Comparison of ENCODE assay signal across 23 cellular contexts in the genomic region with DNA sequence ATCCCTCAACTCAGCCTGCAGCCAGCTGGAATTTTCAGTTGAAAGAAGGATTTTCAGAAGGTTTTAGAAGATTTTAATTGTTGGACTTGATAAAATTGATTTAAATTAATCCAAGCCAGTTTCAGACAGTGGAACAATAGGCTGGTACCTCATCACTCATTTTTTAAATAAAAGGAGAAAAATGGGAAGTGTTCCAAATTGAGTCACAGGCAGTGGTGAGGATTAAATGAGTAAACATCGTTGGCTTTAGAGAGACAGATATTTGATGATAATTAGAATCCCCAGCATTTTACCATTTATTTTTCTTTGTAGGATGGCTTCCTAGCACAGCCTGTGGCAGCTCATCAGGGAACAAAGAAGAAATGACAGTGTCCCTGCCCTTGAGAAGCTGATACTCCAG. TPM values are rescaled to one million over a fixed set of nuclear protein-coding genes. Genes with fewer than 3 reads are reported as not detected.
DNase-seq lines count a peak whose midpoint lies in the region; ATAC-seq and TF ChIP-seq lines count a peak whose summit lies in the region.
"Had no signal": no experiment of that assay in that cellular context is flagged by ENCODE, and none has a peak within 500 bp of the region (broad histone marks: within the 10 kb centered on the region; RNA-seq: fewer than 3 reads in every experiment).

No MANE protein-coding gene starts in this region.

- no peak overlapping the region for H3K4me3 ChIP-seq in mammary epithelial cell (replicated peaks in 1 of 3; ENCODE audit: insufficient read depth in 1 of 3, low read depth in 2 of 3, low read length in 3 of 3)
- H3K4me3 ChIP-seq: heart right ventricle, tibial artery had no signal

- DNase-seq in MCF 10A (ENCODE audit: unreplicated experiment): peak; percentile 33
- DNase-seq in mammary epithelial cell: no peak
- DNase-seq in MV-4-11 (lab: John Stamatoyannopoulos, UW): peak; percentile 81
- DNase-seq in RKO (ENCODE audit: low spot score): peak; percentile 15
- DNase-seq in stimulated activated naive B cell treated with anti-CD40 and anti-IgM and Interleukin-4, amounts not matched to agents 10 μg/mL and 1 μg/mL and 100 μg/mL, for 72 hours: no peak
- DNase-seq in WTC11 (ENCODE audit: low spot score): no peak
- no peak for DNase-seq in activated CD4-positive, alpha-beta T cell treated with anti-CD3 and anti-CD28 coated beads, Interleukin-2, amount 50 U/mL, for 1 hour
- DNase-seq in GM10266 (ENCODE audit: extremely low spot score): no peak
- DNase-seq: activated CD4-positive, alpha-beta T cell treated with anti-CD3 and anti-CD28 coated beads, Interleukin-2, amount 10 ng/mL, durations not matched to agents 24 days and 14 days; activated naive CD8-positive, alpha-beta T cell treated with anti-CD3 and anti-CD28 coated beads for 36 hours; DND-41; heart right ventricle; left colon; mesendoderm; retina; stimulated activated CD4-positive, alpha-beta T cell treated with anti-CD3 and anti-CD28 coated beads, Interleukin-2, amount 100 ng/mL, for 48 hours; stimulated activated naive CD4-positive, alpha-beta T cell treated with Interleukin-2 at 50 U/mL for 16 hours; tibial artery had no signal

- H3K9me3 Mint-ChIP-seq in MCF 10A (ENCODE audit: unreplicated experiment) (no peaks in the 10 kb centered on the region), WTC11 (no peaks in the 10 kb centered on the region)
- H3K9me3 Mint-ChIP-seq in stimulated activated naive B cell treated with anti-CD40 and anti-IgM and Interleukin-4, amounts not matched to agents 10 μg/mL and 1 μg/mL and 100 μg/mL, for 72 hours: no peaks in the 10 kb centered on the region
- H3K9me3 Mint-ChIP-seq: activated CD4-positive, alpha-beta T cell treated with anti-CD3 and anti-CD28 coated beads, Interleukin-2, amount 10 ng/mL, durations not matched to agents 24 days and 14 days; activated naive CD8-positive, alpha-beta T cell treated with anti-CD3 and anti-CD28 coated beads for 36 hours; activated T-helper 17 cell treated with anti-CD3 and anti-CD28 coated beads, Interleukin-2, amount 50 U/mL, for 72 hours; central memory CD8-positive, alpha-beta T cell had no signal

- intact Hi-C loops in MCF 10A (cut with micrococcal nuclease) (no loop called here), mammary epithelial cell (cut with micrococcal nuclease) (loop anchor here (10.0 kb wide), 1 partner anchor 264 kb away; no protein-coding TSS in a partner anchor)

- in situ Hi-C loops in mammary epithelial cell (cut with MboI; ENCODE audit: low sequenced_read_pairs in 2 of 2): no loop called here

- ATAC-seq in stimulated activated naive B cell treated with anti-CD40 and anti-IgM and Interleukin-4, amounts not matched to agents 10 μg/mL and 1 μg/mL and 100 μg/mL, for 72 hours (replicated peaks): peak; percentile 49 to 59
- no peak for ATAC-seq in WTC11
- ATAC-seq: heart right ventricle, left colon had no signal

- H3K27ac ChIP-seq in mammary epithelial cell (ENCODE audit: insufficient read depth, low read depth, low read length): no peak overlapping the region
- H3K27ac ChIP-seq: heart right ventricle, KMS-11, tibial artery had no signal

- H3K36me3 Mint-ChIP-seq in MCF 10A (ENCODE audit: insufficient read depth, unreplicated experiment) (peaks cover 11% of the 10 kb centered on the region), WTC11 (peaks cover 5% of the 10 kb centered on the region)
- peaks cover 26 to 32% of the 10 kb centered on the region in 2 donors for H3K36me3 Mint-ChIP-seq in stimulated activated naive B cell treated with anti-CD40 and anti-IgM and Interleukin-4, amounts not matched to agents 10 μg/mL and 1 μg/mL and 100 μg/mL, for 72 hours

- no peaks in the 10 kb centered on the region for H3K9me3 ChIP-seq in mammary epithelial cell (replicated peaks; ENCODE audit: insufficient read depth, low read length)
- H3K9me3 ChIP-seq: heart right ventricle, tibial artery had no signal

- H3K4me3 Mint-ChIP-seq in MCF 10A (ENCODE audit: unreplicated experiment) (no peak overlapping the region), WTC11 (no peak overlapping the region)
- no peak overlapping the region for H3K4me3 Mint-ChIP-seq in stimulated activated naive B cell treated with anti-CD40 and anti-IgM and Interleukin-4, amounts not matched to agents 10 μg/mL and 1 μg/mL and 100 μg/mL, for 72 hours
- H3K4me3 Mint-ChIP-seq: activated CD4-positive, alpha-beta T cell treated with anti-CD3 and anti-CD28 coated beads, Interleukin-2, amount 10 ng/mL, durations not matched to agents 24 days and 14 days; activated naive CD8-positive, alpha-beta T cell treated with anti-CD3 and anti-CD28 coated beads for 36 hours; activated T-helper 17 cell treated with anti-CD3 and anti-CD28 coated beads, Interleukin-2, amount 50 U/mL, for 72 hours; central memory CD8-positive, alpha-beta T cell had no signal

- CTCF ChIA-PET in MCF 10A (lab: Yijun Ruan, JAX): interaction anchor here (1.0 kb wide), 1 partner anchor 266 kb away, joined by 3 read pairs; no protein-coding TSS in a partner anchor
- CTCF ChIA-PET in mammary epithelial cell (lab: Charles Lee; ENCODE audit: low non-redundant PET): no interaction called here
- CTCF ChIA-PET in WTC11 (lab: Charles Lee): no interaction called here

- no peak overlapping the region for H2AFZ ChIP-seq in mammary epithelial cell (ENCODE audit: low read depth, low read length)

- H3K4me2 ChIP-seq in mammary epithelial cell (ENCODE audit: insufficient read depth, low read depth, low read length): no peak overlapping the region
- H3K4me2 ChIP-seq: KMS-11 had no signal

- no peaks in the 10 kb centered on the region for H3K79me2 ChIP-seq in mammary epithelial cell (ENCODE audit: insufficient read depth, low read length)

- POLR2A ChIA-PET in MCF 10A (lab: Yijun Ruan, JAX) (no interaction called here), WTC11 (lab: Charles Lee) (no interaction called here)

- TF ChIP-seq CTCF in MCF 10A (IDR thresholded peaks at IDR 0.05; ENCODE audit: unreplicated experiment) (no peak), mammary epithelial cell (conservative IDR thresholded peaks at IDR 0.05 in 1 of 2, IDR thresholded peaks at IDR 0.05 in 1 of 2; ENCODE audit: extremely low read depth in 1 of 2, insufficient read depth in 1 of 2, low read depth in 1 of 2, low read length in 2 of 2) (no peak), WTC11 (IDR thresholded peaks at IDR 0.05) (no peak), GM10266 (IDR thresholded peaks at IDR 0.05; ENCODE audit: control insufficient read depth, insufficient read depth, low read depth, missing control alignments) (no peak)

- peaks cover 21% of the 10 kb centered on the region for H3K27me3 ChIP-seq in mammary epithelial cell (ENCODE audit: insufficient read depth, low read length)

- peaks cover 18% of the 10 kb centered on the region for H3K4me1 Mint-ChIP-seq in MCF 10A (ENCODE audit: insufficient read depth, unreplicated experiment)
- peaks cover 49 to 76% of the 10 kb centered on the region in 2 donors for H3K4me1 Mint-ChIP-seq in stimulated activated naive B cell treated with anti-CD40 and anti-IgM and Interleukin-4, amounts not matched to agents 10 μg/mL and 1 μg/mL and 100 μg/mL, for 72 hours
- peaks cover 8% of the 10 kb centered on the region for H3K4me1 Mint-ChIP-seq in WTC11

- H4K20me1 ChIP-seq in mammary epithelial cell (ENCODE audit: insufficient read depth, low read length): no peaks in the 10 kb centered on the region

- no peaks in the 10 kb centered on the region for H3K27me3 Mint-ChIP-seq in MCF 10A (ENCODE audit: insufficient read depth, unreplicated experiment)
- no peaks in the 10 kb centered on the region for H3K27me3 Mint-ChIP-seq in stimulated activated naive B cell treated with anti-CD40 and anti-IgM and Interleukin-4, amounts not matched to agents 10 μg/mL and 1 μg/mL and 100 μg/mL, for 72 hours
- peaks cover 17% of the 10 kb centered on the region for H3K27me3 Mint-ChIP-seq in WTC11 (ENCODE audit: low read depth)
- H3K27me3 Mint-ChIP-seq: activated naive CD8-positive, alpha-beta T cell treated with anti-CD3 and anti-CD28 coated beads for 36 hours; activated T-helper 17 cell treated with anti-CD3 and anti-CD28 coated beads, Interleukin-2, amount 50 U/mL, for 72 hours; central memory CD8-positive, alpha-beta T cell had no signal

- no peak overlapping the region for H3K9ac ChIP-seq in mammary epithelial cell (ENCODE audit: insufficient read depth, low read length)
- H3K9ac ChIP-seq: KMS-11 had no signal

- BruUV-seq in MCF 10A (replicated peaks; lab: Mats Ljungman, UMichigan) (no TSS peak), mammary epithelial cell (replicated peaks; lab: Mats Ljungman, UMichigan) (no TSS peak)

- no peaks in the 10 kb centered on the region for H3K4me1 ChIP-seq in mammary epithelial cell (ENCODE audit: insufficient read depth, low read length)
- H3K4me1 ChIP-seq: tibial artery had no signal

- H3K27ac Mint-ChIP-seq in MCF 10A (ENCODE audit: low read depth, unreplicated experiment) (no peak overlapping the region), WTC11 (no peak overlapping the region)
- no peak overlapping the region for H3K27ac Mint-ChIP-seq in stimulated activated naive B cell treated with anti-CD40 and anti-IgM and Interleukin-4, amounts not matched to agents 10 μg/mL and 1 μg/mL and 100 μg/mL, for 72 hours
- H3K27ac Mint-ChIP-seq: activated CD4-positive, alpha-beta T cell treated with anti-CD3 and anti-CD28 coated beads, Interleukin-2, amount 10 ng/mL, durations not matched to agents 24 days and 14 days; activated naive CD8-positive, alpha-beta T cell treated with anti-CD3 and anti-CD28 coated beads for 36 hours; activated T-helper 17 cell treated with anti-CD3 and anti-CD28 coated beads, Interleukin-2, amount 50 U/mL, for 72 hours had no signal

- no peaks in the 10 kb centered on the region for H3K36me3 ChIP-seq in mammary epithelial cell (ENCODE audit: insufficient read depth, low read length)
- H3K36me3 ChIP-seq: tibial artery had no signal

- dilution Hi-C loops in mammary epithelial cell (cut with HindIII; ENCODE audit: low sequenced_read_pairs): no loop called here

- WGBS in mammary epithelial cell (ENCODE audit: low coverage, missing lambda C conversion rate): 23% methylated on average over 1 of the region's 1 CpG

TF ChIP-seq in WTC11, 78 proteins besides CTCF, POLR2A, EP300 and RAD21 (continues in another document):
- TF ChIP-seq TEAD1 (CRISPR knock-in tag; IDR thresholded peaks at IDR 0.05) (no peak), ZBTB21 (CRISPR knock-in tag; IDR thresholded peaks at IDR 0.05; ENCODE audit: borderline replicate concordance) (no peak), RORB (CRISPR knock-in tag; IDR thresholded peaks at IDR 0.05) (no peak), ZNF219 (CRISPR knock-in tag; IDR thresholded peaks at IDR 0.05; ENCODE audit: borderline replicate concordance) (no peak)

RNA-seq across cellular contexts. Expression of a gene that starts 7.4 kb away (rescaled TPM):
- total RNA-seq in MCF 10A (2022) (0.54 and 1.1 TPM in 2 replicates), mammary epithelial cell (not detected), WTC11 (2021) (1.3 to 2.1 TPM (median 1.9 TPM) in 3 replicates)
- 0.03 TPM for polyA plus RNA-seq in mammary epithelial cell
- not detected for polyA minus RNA-seq in mammary epithelial cell
- total RNA-seq: fibroblast of villous mesenchyme, osteocyte had no signal

Comparison
In these comparisons a context has a peak if more than half of its experiments do, and no peak if none do; other contexts are left out.
1. DNase-seq: peak in MCF 10A (single experiment), MV-4-11 (single experiment) and RKO (single experiment); none in mammary epithelial cell (single experiment), stimulated activated naive B cell treated with anti-CD40 and anti-IgM and Interleukin-4, amounts not matched to agents 10 μg/mL and 1 μg/mL and 100 μg/mL, for 72 hours (single experiment), WTC11 (single experiment), activated CD4-positive, alpha-beta T cell treated with anti-CD3 and anti-CD28 coated beads, Interleukin-2, amount 50 U/mL, for 1 hour (single experiment) and GM10266 (single experiment).